8 cellular contexts compared by ENCODE assay signal in the genomic region with DNA sequence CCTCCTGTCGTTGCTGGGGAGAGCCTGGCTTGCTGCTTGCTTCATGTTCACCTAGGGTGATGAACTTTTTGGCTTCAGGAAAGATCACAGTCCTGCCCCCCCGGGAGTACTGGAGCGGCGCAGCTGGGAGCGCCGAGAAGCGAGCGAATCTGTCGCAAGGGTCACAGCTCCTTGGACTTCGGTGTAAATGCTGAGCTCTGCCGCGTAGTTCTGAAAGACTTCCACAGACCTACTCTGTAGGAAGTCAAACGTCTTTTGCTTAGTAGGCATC. TPM values are rescaled to one million over a fixed set of nuclear protein-coding genes. Genes with fewer than 3 reads are reported as not detected.
DNase-seq lines count a peak whose midpoint lies in the region; ATAC-seq and TF ChIP-seq lines count a peak whose summit lies in the region.

No MANE protein-coding gene starts in this region.

- peak overlapping the region; percentile 53; the same call in 1 of the 2 replicates for H3K27ac Mint-ChIP-seq in WTC11

- POLR2A ChIA-PET in WTC11 (lab: Charles Lee): interaction anchor here (1.5 to 1.6 kb wide), 2 partner anchors 10 to 85 kb away, joined by 3 to 6 read pairs; a partner anchor contains a TSS

- CTCF ChIA-PET in WTC11 (lab: Charles Lee): interaction anchor here (0.5 to 1.2 kb wide), 4 partner anchors 33 to 96 kb away, joined by 3 to 4 read pairs (median 4); no protein-coding TSS in a partner anchor

- intact Hi-C loops in Right ventricle myocardium superior (cut with DNase I): loop anchor here (10.0 kb wide), 1 partner anchor 199 kb away; a partner anchor contains a TSS
- intact Hi-C loops in Right ventricle myocardium inferior (cut with DNase I): loop anchor here (2.0 to 10.0 kb wide), 3 partner anchors 101 to 499 kb away; no protein-coding TSS in a partner anchor
- intact Hi-C loops in posterior vena cava (cut with DNase I): loop anchor here in 1 of 2 donors (10.0 kb wide), 2 partner anchors 99 to 199 kb away; a partner anchor contains a TSS

- peaks cover 13% of the 10 kb centered on the region for H3K36me3 Mint-ChIP-seq in WTC11

- peak overlapping the region; percentile 96 for H3K4me3 Mint-ChIP-seq in WTC11

- H3K4me1 Mint-ChIP-seq in WTC11: peaks cover 22% of the 10 kb centered on the region

- no peaks in the 10 kb centered on the region for H3K9me3 Mint-ChIP-seq in WTC11

- no peak for TF ChIP-seq CTCF in WTC11 (IDR thresholded peaks at IDR 0.05)

- peak; percentile 63 for DNase-seq in Right ventricle myocardium superior
- no peak for DNase-seq in Right ventricle myocardium inferior (ENCODE audit: missing footprints)
- DNase-seq in WTC11 (ENCODE audit: low spot score): no peak
- peak; percentile 10 for DNase-seq in foreskin melanocyte
- DNase-seq in posterior vena cava (ENCODE audit: low spot score): peak; percentile 82
- no peak for DNase-seq in activated CD4-positive, CD25-positive, alpha-beta regulatory T cell treated with anti-CD3 and anti-CD28 coated beads, Interleukin-2, amount 50 U/mL, for 72 hours
- DNase-seq in SK-N-DZ (ENCODE audit: low spot score): no peak

- ATAC-seq in Right ventricle myocardium superior (ENCODE audit: poor library complexity) (no peak), Right ventricle myocardium inferior (no peak), WTC11 (no peak), GM21576 (IDR thresholded peaks at IDR 0.05; ENCODE audit: unreplicated experiment) (no peak)

- H3K27me3 Mint-ChIP-seq in WTC11 (ENCODE audit: low read depth): no peaks in the 10 kb centered on the region

TF ChIP-seq in WTC11, 78 proteins besides CTCF, POLR2A, EP300 and RAD21:
- TF ChIP-seq, protein P1, sequence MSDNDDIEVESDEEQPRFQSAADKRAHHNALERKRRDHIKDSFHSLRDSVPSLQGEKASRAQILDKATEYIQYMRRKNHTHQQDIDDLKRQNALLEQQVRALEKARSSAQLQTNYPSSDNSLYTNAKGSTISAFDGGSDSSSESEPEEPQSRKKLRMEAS (CRISPR knock-in tag; IDR thresholded peaks at IDR 0.05): no peak
- TF ChIP-seq, protein P2, sequence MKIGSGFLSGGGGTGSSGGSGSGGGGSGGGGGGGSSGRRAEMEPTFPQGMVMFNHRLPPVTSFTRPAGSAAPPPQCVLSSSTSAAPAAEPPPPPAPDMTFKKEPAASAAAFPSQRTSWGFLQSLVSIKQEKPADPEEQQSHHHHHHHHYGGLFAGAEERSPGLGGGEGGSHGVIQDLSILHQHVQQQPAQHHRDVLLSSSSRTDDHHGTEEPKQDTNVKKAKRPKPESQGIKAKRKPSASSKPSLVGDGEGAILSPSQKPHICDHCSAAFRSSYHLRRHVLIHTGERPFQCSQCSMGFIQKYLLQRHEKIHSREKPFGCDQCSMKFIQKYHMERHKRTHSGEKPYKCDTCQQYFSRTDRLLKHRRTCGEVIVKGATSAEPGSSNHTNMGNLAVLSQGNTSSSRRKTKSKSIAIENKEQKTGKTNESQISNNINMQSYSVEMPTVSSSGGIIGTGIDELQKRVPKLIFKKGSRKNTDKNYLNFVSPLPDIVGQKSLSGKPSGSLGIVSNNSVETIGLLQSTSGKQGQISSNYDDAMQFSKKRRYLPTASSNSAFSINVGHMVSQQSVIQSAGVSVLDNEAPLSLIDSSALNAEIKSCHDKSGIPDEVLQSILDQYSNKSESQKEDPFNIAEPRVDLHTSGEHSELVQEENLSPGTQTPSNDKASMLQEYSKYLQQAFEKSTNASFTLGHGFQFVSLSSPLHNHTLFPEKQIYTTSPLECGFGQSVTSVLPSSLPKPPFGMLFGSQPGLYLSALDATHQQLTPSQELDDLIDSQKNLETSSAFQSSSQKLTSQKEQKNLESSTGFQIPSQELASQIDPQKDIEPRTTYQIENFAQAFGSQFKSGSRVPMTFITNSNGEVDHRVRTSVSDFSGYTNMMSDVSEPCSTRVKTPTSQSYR (CRISPR knock-in tag; IDR thresholded peaks at IDR 0.05): no peak
- TF ChIP-seq NR2C2 (CRISPR knock-in tag; IDR thresholded peaks at IDR 0.05) (no peak), MXD4 (CRISPR knock-in tag; IDR thresholded peaks at IDR 0.05; ENCODE audit: borderline replicate concordance) (no peak), ZNF138 (CRISPR knock-in tag; conservative IDR thresholded peaks at IDR 0.05) (no peak), CBFB (CRISPR knock-in tag; IDR thresholded peaks at IDR 0.05; ENCODE audit: low read depth) (no peak), EMX1 (CRISPR knock-in tag; IDR thresholded peaks at IDR 0.05) (no peak), ELF4 (CRISPR knock-in tag; IDR thresholded peaks at IDR 0.05; ENCODE audit: low read depth) (no peak), RELA (CRISPR knock-in tag; IDR thresholded peaks at IDR 0.05; ENCODE audit: borderline replicate concordance) (no peak), ZNF396 (CRISPR knock-in tag; IDR thresholded peaks at IDR 0.05; ENCODE audit: borderline replicate concordance) (no peak), FOXJ3 (CRISPR knock-in tag; IDR thresholded peaks at IDR 0.05; ENCODE audit: borderline replicate concordance) (no peak), SMAD3 (CRISPR knock-in tag; IDR thresholded peaks at IDR 0.05; ENCODE audit: borderline replicate concordance) (no peak), GTF2I (CRISPR knock-in tag; conservative IDR thresholded peaks at IDR 0.05) (no peak)
- TF ChIP-seq, protein P3, sequence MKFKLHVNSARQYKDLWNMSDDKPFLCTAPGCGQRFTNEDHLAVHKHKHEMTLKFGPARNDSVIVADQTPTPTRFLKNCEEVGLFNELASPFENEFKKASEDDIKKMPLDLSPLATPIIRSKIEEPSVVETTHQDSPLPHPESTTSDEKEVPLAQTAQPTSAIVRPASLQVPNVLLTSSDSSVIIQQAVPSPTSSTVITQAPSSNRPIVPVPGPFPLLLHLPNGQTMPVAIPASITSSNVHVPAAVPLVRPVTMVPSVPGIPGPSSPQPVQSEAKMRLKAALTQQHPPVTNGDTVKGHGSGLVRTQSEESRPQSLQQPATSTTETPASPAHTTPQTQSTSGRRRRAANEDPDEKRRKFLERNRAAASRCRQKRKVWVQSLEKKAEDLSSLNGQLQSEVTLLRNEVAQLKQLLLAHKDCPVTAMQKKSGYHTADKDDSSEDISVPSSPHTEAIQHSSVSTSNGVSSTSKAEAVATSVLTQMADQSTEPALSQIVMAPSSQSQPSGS (CRISPR knock-in tag; IDR thresholded peaks at IDR 0.05; ENCODE audit: borderline replicate concordance, low read depth): no peak
- TF ChIP-seq, protein P4, sequence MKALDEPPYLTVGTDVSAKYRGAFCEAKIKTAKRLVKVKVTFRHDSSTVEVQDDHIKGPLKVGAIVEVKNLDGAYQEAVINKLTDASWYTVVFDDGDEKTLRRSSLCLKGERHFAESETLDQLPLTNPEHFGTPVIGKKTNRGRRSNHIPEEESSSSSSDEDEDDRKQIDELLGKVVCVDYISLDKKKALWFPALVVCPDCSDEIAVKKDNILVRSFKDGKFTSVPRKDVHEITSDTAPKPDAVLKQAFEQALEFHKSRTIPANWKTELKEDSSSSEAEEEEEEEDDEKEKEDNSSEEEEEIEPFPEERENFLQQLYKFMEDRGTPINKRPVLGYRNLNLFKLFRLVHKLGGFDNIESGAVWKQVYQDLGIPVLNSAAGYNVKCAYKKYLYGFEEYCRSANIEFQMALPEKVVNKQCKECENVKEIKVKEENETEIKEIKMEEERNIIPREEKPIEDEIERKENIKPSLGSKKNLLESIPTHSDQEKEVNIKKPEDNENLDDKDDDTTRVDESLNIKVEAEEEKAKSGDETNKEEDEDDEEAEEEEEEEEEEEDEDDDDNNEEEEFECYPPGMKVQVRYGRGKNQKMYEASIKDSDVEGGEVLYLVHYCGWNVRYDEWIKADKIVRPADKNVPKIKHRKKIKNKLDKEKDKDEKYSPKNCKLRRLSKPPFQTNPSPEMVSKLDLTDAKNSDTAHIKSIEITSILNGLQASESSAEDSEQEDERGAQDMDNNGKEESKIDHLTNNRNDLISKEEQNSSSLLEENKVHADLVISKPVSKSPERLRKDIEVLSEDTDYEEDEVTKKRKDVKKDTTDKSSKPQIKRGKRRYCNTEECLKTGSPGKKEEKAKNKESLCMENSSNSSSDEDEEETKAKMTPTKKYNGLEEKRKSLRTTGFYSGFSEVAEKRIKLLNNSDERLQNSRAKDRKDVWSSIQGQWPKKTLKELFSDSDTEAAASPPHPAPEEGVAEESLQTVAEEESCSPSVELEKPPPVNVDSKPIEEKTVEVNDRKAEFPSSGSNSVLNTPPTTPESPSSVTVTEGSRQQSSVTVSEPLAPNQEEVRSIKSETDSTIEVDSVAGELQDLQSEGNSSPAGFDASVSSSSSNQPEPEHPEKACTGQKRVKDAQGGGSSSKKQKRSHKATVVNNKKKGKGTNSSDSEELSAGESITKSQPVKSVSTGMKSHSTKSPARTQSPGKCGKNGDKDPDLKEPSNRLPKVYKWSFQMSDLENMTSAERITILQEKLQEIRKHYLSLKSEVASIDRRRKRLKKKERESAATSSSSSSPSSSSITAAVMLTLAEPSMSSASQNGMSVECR (CRISPR knock-in tag; IDR thresholded peaks at IDR 0.05; ENCODE audit: borderline replicate concordance): no peak
- TF ChIP-seq, protein P5, sequence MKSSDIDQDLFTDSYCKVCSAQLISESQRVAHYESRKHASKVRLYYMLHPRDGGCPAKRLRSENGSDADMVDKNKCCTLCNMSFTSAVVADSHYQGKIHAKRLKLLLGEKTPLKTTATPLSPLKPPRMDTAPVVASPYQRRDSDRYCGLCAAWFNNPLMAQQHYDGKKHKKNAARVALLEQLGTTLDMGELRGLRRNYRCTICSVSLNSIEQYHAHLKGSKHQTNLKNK (CRISPR knock-in tag; IDR thresholded peaks at IDR 0.05): no peak
TF ChIP-seq in WTC11: peak in this region for 0.

RNA-seq across cellular contexts. Expression of a gene that starts 2.7 kb away (rescaled TPM):
- total RNA-seq in Right ventricle myocardium superior (6.6 TPM), Right ventricle myocardium inferior (7.8 TPM), WTC11 (2021) (26.2 to 27.5 TPM (median 26.9 TPM) in 3 replicates), posterior vena cava (1 to 10 TPM; 7.0 to 9.5 TPM)
- polyA plus RNA-seq in SK-N-DZ (2014; cell fraction: cytosol; rRNA removed): 7.1 and 11.7 TPM in 2 replicates
- polyA plus RNA-seq in SK-N-DZ (2014; cell fraction: nucleus; rRNA removed): 6.8 and 9.8 TPM in 2 replicates

RNA-seq across cellular contexts. Expression of a gene that starts 10.3 kb away (rescaled TPM):
- total RNA-seq in Right ventricle myocardium superior: 55.3 TPM
- 52.1 TPM for total RNA-seq in Right ventricle myocardium inferior
- total RNA-seq in WTC11 (2021): 39.9 to 50.9 TPM (median 50.0 TPM) in 3 replicates
- 10 to 100 TPM; 43.7 to 46.9 TPM for total RNA-seq in posterior vena cava
- 61.8 and 63.5 TPM in 2 replicates for polyA plus RNA-seq in SK-N-DZ (2014; cell fraction: cytosol; rRNA removed)
- polyA plus RNA-seq in SK-N-DZ (2014; cell fraction: nucleus; rRNA removed): 201 and 212 TPM in 2 replicates

Comparison
In these comparisons a context has a peak if more than half of its experiments do, and no peak if none do; other contexts are left out.
1. DNase-seq: peak in Right ventricle myocardium superior (single experiment), foreskin melanocyte (single experiment) and posterior vena cava (single experiment); none in Right ventricle myocardium inferior (single experiment), WTC11 (single experiment), activated CD4-positive, CD25-positive, alpha-beta regulatory T cell treated with anti-CD3 and anti-CD28 coated beads, Interleukin-2, amount 50 U/mL, for 72 hours (single experiment) and SK-N-DZ (single experiment).